1 cellular context compared by ENCODE assay signal in genomic region chr10:58813573-58813972, GRCh38.
A peak's percentile ranks its signal among the peaks of the same experiment; 100 is the strongest.
TF ChIP-seq lines count a peak whose summit lies in the region.

No MANE protein-coding gene starts in this region.

TF ChIP-seq in HepG2, 621 proteins besides CTCF, POLR2A, EP300 and RAD21 (continued from another document):
- TF ChIP-seq THAP11 (CRISPR knock-in tag; IDR thresholded peaks at IDR 0.05) (no peak), PAXIP1 (CRISPR knock-in tag; conservative IDR thresholded peaks at IDR 0.05) (peak; percentile 41; the same call in 1 of the 2 replicates), ZNF800 (CRISPR knock-in tag; IDR thresholded peaks at IDR 0.05) (no peak), ZNF431 (CRISPR knock-in tag; IDR thresholded peaks at IDR 0.05; ENCODE audit: borderline replicate concordance, low read depth) (no peak), ZXDC (CRISPR knock-in tag; IDR thresholded peaks at IDR 0.05) (no peak), SALL2 (CRISPR knock-in tag; IDR thresholded peaks at IDR 0.05) (no peak), ZNF414 (CRISPR knock-in tag; IDR thresholded peaks at IDR 0.05) (no peak), ZNF609 (CRISPR knock-in tag; IDR thresholded peaks at IDR 0.05; ENCODE audit: borderline replicate concordance) (no peak), PRMT3 (CRISPR knock-in tag; IDR thresholded peaks at IDR 0.05; ENCODE audit: borderline replicate concordance, low read depth) (no peak), ZFP62 (CRISPR knock-in tag; IDR thresholded peaks at IDR 0.05) (no peak), GATA4 (IDR thresholded peaks at IDR 0.05; ENCODE audit: borderline replicate concordance, low read depth) (no peak), ZBTB7A (CRISPR knock-in tag; IDR thresholded peaks at IDR 0.05) (no peak), ZNF343 (CRISPR knock-in tag; IDR thresholded peaks at IDR 0.05) (no peak), ZNF83 (CRISPR knock-in tag; IDR thresholded peaks at IDR 0.05; ENCODE audit: borderline replicate concordance) (no peak), ZNF570 (CRISPR knock-in tag; IDR thresholded peaks at IDR 0.05; ENCODE audit: borderline replicate concordance) (no peak)
